25 cellular contexts compared by ENCODE assay signal in the genomic region with DNA sequence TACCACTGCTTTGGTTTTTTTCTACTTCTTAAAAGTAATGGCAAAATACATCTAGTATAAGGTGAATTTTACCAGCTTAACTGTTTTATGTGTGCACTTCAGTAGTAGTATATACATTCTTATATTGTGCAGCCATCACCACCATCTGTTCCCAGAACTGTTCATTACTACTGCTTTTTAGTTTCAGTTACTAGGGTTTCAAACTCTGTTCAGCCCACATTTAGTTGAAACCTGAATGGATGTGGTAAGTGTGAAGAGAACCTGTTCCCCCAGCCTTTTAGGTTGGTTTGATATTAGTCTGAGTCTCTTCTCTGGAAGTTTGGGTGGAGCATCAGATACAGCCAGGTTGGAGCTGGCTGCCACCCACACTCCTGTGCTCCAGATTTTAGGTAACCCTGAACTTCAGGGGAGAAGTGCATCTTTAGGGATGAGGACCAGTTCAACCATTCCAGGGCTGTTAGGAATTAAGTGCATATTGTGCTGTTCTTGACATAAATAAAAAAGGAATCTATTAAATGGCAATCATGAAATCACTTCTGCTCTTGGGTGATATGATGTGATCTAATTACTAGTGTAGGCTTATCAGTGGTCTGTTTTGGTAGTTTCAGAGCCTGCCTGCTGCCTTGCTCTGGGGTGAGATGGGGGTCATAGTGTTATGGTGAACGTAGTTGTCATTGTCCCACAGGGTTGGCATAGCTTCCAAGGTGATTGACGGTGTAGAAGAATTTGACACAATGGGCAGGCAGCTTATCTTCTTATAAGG. TPM values are rescaled to one million over a fixed set of nuclear protein-coding genes. Genes with fewer than 3 reads are reported as not detected.
DNase-seq lines count a peak whose midpoint lies in the region; ATAC-seq, FAIRE-seq and TF ChIP-seq lines count a peak whose summit lies in the region.
"Had no signal": no experiment of that assay in that cellular context is flagged by ENCODE, and none has a peak within 500 bp of the region (broad histone marks: within the 10 kb centered on the region; RNA-seq: fewer than 3 reads in every experiment).

No MANE protein-coding gene starts in this region.

- H3K9me3 Mint-ChIP-seq in activated CD8-positive, alpha-beta memory T cell treated with anti-CD3 and anti-CD28 coated beads, Interleukin-2, amount 10 ng/mL, durations not matched to agents 7 days and 5 days (ENCODE audit: low read depth): no peaks in the 10 kb centered on the region
- no peaks in the 10 kb centered on the region for H3K9me3 Mint-ChIP-seq in progenitor cell of endocrine pancreas (ENCODE audit: low read depth)
- H3K9me3 Mint-ChIP-seq: activated CD4-positive, alpha-beta T cell treated with anti-CD3 and anti-CD28 coated beads, Interleukin-2, amount 10 ng/mL, durations not matched to agents 24 days and 14 days; activated T-helper 1 cell treated with anti-CD3 and anti-CD28 coated beads, Interleukin-12 subunit alpha, Interleukin-12 subunit beta, Interleukin-2, Interleukin-4 antibody, amounts not matched to agents 30 ng/mL and 10 ng/mL and 1 ng/mL, durations not matched to agents 14 hours and 24 hours and 36 hours; mesothelial cell of epicardium had no signal

- DNase-seq in activated CD8-positive, alpha-beta memory T cell treated with anti-CD3 and anti-CD28 coated beads, Interleukin-2, amount 10 ng/mL, durations not matched to agents 7 days and 5 days: peak; percentile 9
- no peak for DNase-seq in activated CD8-positive, alpha-beta memory T cell treated with anti-CD3 and anti-CD28 coated beads, Interleukin-2, amount 50 U/mL, for 4 hours
- DNase-seq in progenitor cell of endocrine pancreas (ENCODE audit: low spot score, unreplicated experiment) (no peak), kidney (no peak), NK-92 (lab: John Stamatoyannopoulos, UW; ENCODE audit: unreplicated experiment) (no peak), psoas muscle (no peak)
- DNase-seq: activated CD4-positive, alpha-beta T cell treated with anti-CD3 and anti-CD28 coated beads, Interleukin-2, amount 10 ng/mL, durations not matched to agents 24 days and 14 days; amniotic stem cell; DMS153; dorsolateral prefrontal cortex; erythroblast; gastrocnemius medialis; HCEC 1CT; MG63; NCI-H1694; tibial artery had no signal

- H3K27me3 Mint-ChIP-seq in activated CD8-positive, alpha-beta memory T cell treated with anti-CD3 and anti-CD28 coated beads, Interleukin-2, amount 10 ng/mL, durations not matched to agents 7 days and 5 days: no peaks in the 10 kb centered on the region
- no peaks in the 10 kb centered on the region for H3K27me3 Mint-ChIP-seq in progenitor cell of endocrine pancreas
- H3K27me3 Mint-ChIP-seq: activated CD4-positive, alpha-beta T cell treated with anti-CD3 and anti-CD28 coated beads, Interleukin-2, amount 10 ng/mL, durations not matched to agents 24 days and 14 days had no signal

- H3K27me3 ChIP-seq in psoas muscle (ENCODE audit: insufficient read depth in 3 of 3, low read length in 2 of 3): no peaks in the 10 kb centered on the region
- H3K27me3 ChIP-seq: BLaER1 treated with 17β-estradiol and CSF1 and Interleukin-3, amounts not matched to agents 10 nM and 100 nM; dorsolateral prefrontal cortex; gastrocnemius medialis; MG63; tibial artery had no signal

- no peak for ATAC-seq in activated CD8-positive, alpha-beta memory T cell treated with anti-CD3 and anti-CD28 coated beads, Interleukin-2, amount 10 ng/mL, durations not matched to agents 7 days and 5 days
- ATAC-seq in GM21619 (IDR thresholded peaks at IDR 0.05; ENCODE audit: unreplicated experiment) (peak; percentile 63), HG03095 (IDR thresholded peaks at IDR 0.05; ENCODE audit: unreplicated experiment) (peak; percentile 49), psoas muscle (no peak)
- ATAC-seq: gastrocnemius medialis, Panc1 had no signal

- H3K27ac Mint-ChIP-seq in activated CD8-positive, alpha-beta memory T cell treated with anti-CD3 and anti-CD28 coated beads, Interleukin-2, amount 10 ng/mL, durations not matched to agents 7 days and 5 days: no peak overlapping the region
- peak overlapping the region; percentile 53 for H3K27ac Mint-ChIP-seq in progenitor cell of endocrine pancreas
- H3K27ac Mint-ChIP-seq: activated CD4-positive, alpha-beta T cell treated with anti-CD3 and anti-CD28 coated beads, Interleukin-2, amount 10 ng/mL, durations not matched to agents 24 days and 14 days; mesothelial cell of epicardium had no signal

- intact Hi-C loops in kidney (cut with DNase I) (no loop called here), psoas muscle (cut with DNase I) (loop anchor here in 1 of 2 donors (10.0 kb wide), 1 partner anchor 407 kb away; a partner anchor contains a TSS)

- no peaks in the 10 kb centered on the region for H3K9me3 ChIP-seq in kidney (ENCODE audit: control insufficient read depth in 1 of 2, low read length in 2 of 2)
- no peaks in the 10 kb centered on the region for H3K9me3 ChIP-seq in psoas muscle
- H3K9me3 ChIP-seq: BLaER1 treated with 17β-estradiol and CSF1 and Interleukin-3, amounts not matched to agents 10 nM and 100 nM; gastrocnemius medialis; MG63; tibial artery had no signal

- CTCF ChIA-PET in activated CD8-positive, alpha-beta memory T cell treated with anti-CD3 and anti-CD28 coated beads, Interleukin-2, amount 10 ng/mL, durations not matched to agents 7 days and 5 days (lab: Charles Lee): interaction anchor here (1.7 kb wide), 1 partner anchor 15 kb away, joined by 5 read pairs; no protein-coding TSS in a partner anchor

- H3K4me1 ChIP-seq in kidney (ENCODE audit: control insufficient read depth in 1 of 2, insufficient read depth in 1 of 2, low read depth in 1 of 2, low read length in 2 of 2): no peaks in the 10 kb centered on the region
- H3K4me1 ChIP-seq in psoas muscle: no peaks in the 10 kb centered on the region
- H3K4me1 ChIP-seq: tibial artery had no signal

- no peak overlapping the region for H3K27ac ChIP-seq in kidney (ENCODE audit: low read depth in 2 of 2, low read length in 2 of 2)
- no peak overlapping the region for H3K27ac ChIP-seq in psoas muscle
- H3K27ac ChIP-seq: BLaER1 treated with 17β-estradiol and CSF1 and Interleukin-3, amounts not matched to agents 10 nM and 100 nM; dorsolateral prefrontal cortex; gastrocnemius medialis; SK-N-MC; tibial artery had no signal

- WGBS in psoas muscle, 3 donors: 71 to 83% (median 78%) methylated on average over 2 of the region's 2 CpGs

- no peak overlapping the region for H3K9ac ChIP-seq in kidney (ENCODE audit: low read length in 2 of 2)
- H3K9ac ChIP-seq: BLaER1 treated with 17β-estradiol and CSF1 and Interleukin-3, amounts not matched to agents 10 nM and 100 nM had no signal

- H3K36me3 Mint-ChIP-seq in activated CD8-positive, alpha-beta memory T cell treated with anti-CD3 and anti-CD28 coated beads, Interleukin-2, amount 10 ng/mL, durations not matched to agents 7 days and 5 days: peaks cover 38% of the 10 kb centered on the region
- peaks cover 10% of the 10 kb centered on the region for H3K36me3 Mint-ChIP-seq in progenitor cell of endocrine pancreas (ENCODE audit: insufficient read depth)

- H3K4me3 ChIP-seq in kidney (ENCODE audit: low read length in 2 of 2) (no peak overlapping the region), psoas muscle (no peak overlapping the region)
- H3K4me3 ChIP-seq: BLaER1 treated with 17β-estradiol and CSF1 and Interleukin-3, amounts not matched to agents 10 nM and 100 nM; dorsolateral prefrontal cortex; gastrocnemius medialis; MG63; SK-N-MC; tibial artery had no signal

- H3K4me3 Mint-ChIP-seq in activated CD8-positive, alpha-beta memory T cell treated with anti-CD3 and anti-CD28 coated beads, Interleukin-2, amount 10 ng/mL, durations not matched to agents 7 days and 5 days: no peak overlapping the region
- H3K4me3 Mint-ChIP-seq in progenitor cell of endocrine pancreas (ENCODE audit: low read depth): no peak overlapping the region
- H3K4me3 Mint-ChIP-seq: activated CD4-positive, alpha-beta T cell treated with anti-CD3 and anti-CD28 coated beads, Interleukin-2, amount 10 ng/mL, durations not matched to agents 24 days and 14 days; activated T-helper 1 cell treated with anti-CD3 and anti-CD28 coated beads, Interleukin-12 subunit alpha, Interleukin-12 subunit beta, Interleukin-2, Interleukin-4 antibody, amounts not matched to agents 30 ng/mL and 10 ng/mL and 1 ng/mL, durations not matched to agents 14 hours and 24 hours and 36 hours; mesothelial cell of epicardium had no signal

- FAIRE-seq in kidney (lab: Jason Lieb, UNC): no peak
- FAIRE-seq: A204.1, GM12892 had no signal

- peaks cover 5% of the 10 kb centered on the region for H3K4me1 Mint-ChIP-seq in activated CD8-positive, alpha-beta memory T cell treated with anti-CD3 and anti-CD28 coated beads, Interleukin-2, amount 10 ng/mL, durations not matched to agents 7 days and 5 days
- H3K4me1 Mint-ChIP-seq in progenitor cell of endocrine pancreas (ENCODE audit: low read depth): no peaks in the 10 kb centered on the region

- TF ChIP-seq CTCF in progenitor cell of endocrine pancreas (IDR thresholded peaks at IDR 0.05; ENCODE audit: unreplicated experiment) (no peak), kidney (IDR thresholded peaks at IDR 0.05; ENCODE audit: borderline replicate concordance, extremely low read depth, insufficient read depth) (no peak), psoas muscle (IDR thresholded peaks at IDR 0.05) (no peak)

- H3K36me3 ChIP-seq in kidney (ENCODE audit: control insufficient read depth in 1 of 2, insufficient read depth in 2 of 2, low read length in 2 of 2): peaks cover 4 to 14% of the 10 kb centered on the region in 2 donors
- peaks cover 11 to 74% of the 10 kb centered on the region in 2 donors for H3K36me3 ChIP-seq in psoas muscle (ENCODE audit: insufficient read depth in 1 of 2, low read depth in 1 of 2)

RNA-seq across cellular contexts. Expression of a gene that starts 32.1 kb away (rescaled TPM):
- 10 to 100 TPM; 13.5 to 18.7 TPM for total RNA-seq in activated CD8-positive, alpha-beta memory T cell treated with anti-CD3 and anti-CD28 coated beads, Interleukin-2, amount 10 ng/mL, durations not matched to agents 7 days and 5 days
- total RNA-seq in progenitor cell of endocrine pancreas (16.2 and 16.5 TPM in 2 replicates), kidney (8.3 TPM), psoas muscle (10 to 100 TPM in 3 of 4 donors, 1 to 10 TPM in 1; 8.3 to 18.2 (median 16.8) TPM)
- polyA plus RNA-seq in kidney (ENCODE audit: insufficient read depth, low read depth, low replicate concordance) (1.4 TPM), psoas muscle (10 to 100 TPM in 1 of 3 donors, 1 to 10 TPM in 2; 4.7 to 10.2 (median 9.2) TPM)

RNA-seq across cellular contexts. Expression of a gene that starts 32.3 kb away (rescaled TPM):
- total RNA-seq in activated CD8-positive, alpha-beta memory T cell treated with anti-CD3 and anti-CD28 coated beads, Interleukin-2, amount 10 ng/mL, durations not matched to agents 7 days and 5 days: 10 to 100 TPM; 24.9 to 29.7 TPM
- total RNA-seq in progenitor cell of endocrine pancreas (21.0 and 21.4 TPM in 2 replicates), kidney (19.6 TPM), psoas muscle (10 to 100 TPM in 3 of 4 donors, 1 to 10 TPM in 1; 8.5 to 49.0 (median 28.6) TPM)
- polyA plus RNA-seq in kidney (ENCODE audit: insufficient read depth, low read depth, low replicate concordance) (7.1 TPM), psoas muscle (10 to 100 TPM; 13.8 to 31.7 (median 15.7) TPM)

Comparison
In these comparisons a context has a peak if more than half of its experiments do, and no peak if none do; other contexts are left out.
1. ATAC-seq: peak in GM21619 (single experiment) and HG03095 (single experiment); none in activated CD8-positive, alpha-beta memory T cell treated with anti-CD3 and anti-CD28 coated beads, Interleukin-2, amount 10 ng/mL, durations not matched to agents 7 days and 5 days (single experiment) and psoas muscle (0 of 4).